ENCODE assay signal across 21 cellular contexts in the genomic region with DNA sequence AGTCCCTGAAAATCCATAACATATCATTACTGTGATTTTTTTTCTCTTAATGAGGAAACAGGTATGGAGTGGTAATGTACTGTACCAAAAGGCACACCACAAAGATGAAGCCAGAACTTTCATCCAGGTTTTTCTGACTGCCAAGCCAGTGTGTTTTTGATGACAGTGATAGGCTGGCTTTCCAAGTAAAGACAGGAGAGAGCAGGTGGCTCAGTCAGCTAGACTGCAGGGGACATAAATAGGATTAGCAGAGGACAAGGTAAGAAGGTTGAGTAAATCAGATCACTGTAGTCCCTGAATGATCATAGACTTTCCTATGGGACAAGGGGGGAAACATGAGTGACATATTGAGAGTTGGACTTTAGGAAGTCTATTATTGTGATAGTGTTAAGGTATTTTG.
DNase-seq lines count a peak whose midpoint lies in the region; ATAC-seq, FAIRE-seq and TF ChIP-seq lines count a peak whose summit lies in the region.
"Had no signal": no experiment of that assay in that cellular context is flagged by ENCODE, and none has a peak within 500 bp of the region (broad histone marks: within the 10 kb centered on the region; RNA-seq: fewer than 3 reads in every experiment).

No MANE protein-coding gene starts in this region.

- peak; percentile 90 for FAIRE-seq in D721Med (lab: Jason Lieb, UNC)
- FAIRE-seq: A204.1, G401.6, GM12892, GM18507, H54, HepG2 had no signal

- no peaks in the 10 kb centered on the region for H3K9me3 ChIP-seq in gastrocnemius medialis
- H3K9me3 ChIP-seq: BE2C had no signal

- DNase-seq in D721Med (ENCODE audit: insufficient read length, low spot score) (no peak), HL-60 (ENCODE audit: low read depth in 1 of 2, low spot score in 1 of 2) (no peak), cerebellum (ENCODE audit: low spot score) (peak; percentile 12), gastrocnemius medialis (peak; percentile 16 to 21), GM03348 (ENCODE audit: low spot score) (no peak), cortex of kidney (lab: John Stamatoyannopoulos, UW) (no peak), left colon (no peak)
- DNase-seq: ACHN; BE2C; C1 segment of cervical spinal cord; CD4-positive, CD25-positive, alpha-beta regulatory T cell; CD8-positive, alpha-beta memory T cell; COR-L47; HCEC 1CT had no signal

- in situ Hi-C loops in gastrocnemius medialis (cut with MboI; ENCODE audit: low sequenced_read_pairs in 4 of 4): loop anchor here in 2 of 4 donors (5.0 kb wide), 1 partner anchor 366 kb away; no protein-coding TSS in a partner anchor

- H3K27ac ChIP-seq in HL-60 (replicated peaks): peak overlapping the region; percentile 18
- peak overlapping the region in 3 of 4 donors; percentile 24 to 73 (median 39) for H3K27ac ChIP-seq in gastrocnemius medialis

- TF ChIP-seq CTCF in D721Med (IDR thresholded peaks at IDR 0.05; ENCODE audit: insufficient read depth, missing control alignments): no peak
- no peak for TF ChIP-seq CTCF in HL-60 (IDR thresholded peaks at IDR 0.05; ENCODE audit: insufficient read depth, low read length)
- TF ChIP-seq CTCF in gastrocnemius medialis (IDR thresholded peaks at IDR 0.05 in 4 of 5, conservative IDR thresholded peaks at IDR 0.05 in 1 of 5): no peak

- intact Hi-C loops in gastrocnemius medialis (cut with DNase I; ENCODE audit: low total_unique reads): no loop called here
- intact Hi-C loops in left colon (cut with DNase I, micrococcal nuclease): no loop called here

- no peaks in the 10 kb centered on the region for H3K36me3 ChIP-seq in gastrocnemius medialis
- H3K36me3 ChIP-seq: BE2C had no signal

- H3K27me3 ChIP-seq in HL-60 (ENCODE audit: insufficient read depth, poor library complexity, severe bottlenecking): no peaks in the 10 kb centered on the region
- H3K27me3 ChIP-seq in gastrocnemius medialis: no peaks in the 10 kb centered on the region
- H3K27me3 ChIP-seq: BE2C had no signal

- H3K4me3 ChIP-seq in HL-60 (replicated peaks; ENCODE audit: insufficient read depth, low read length) (no peak overlapping the region), gastrocnemius medialis (no peak overlapping the region)
- H3K4me3 ChIP-seq: GM23338 had no signal

- no peak for TF ChIP-seq POLR2A in gastrocnemius medialis (IDR thresholded peaks at IDR 0.05)

- H3K4me1 ChIP-seq in gastrocnemius medialis: peaks cover 10 to 24% of the 10 kb centered on the region in 2 donors
- H3K4me1 ChIP-seq: BE2C had no signal

- ATAC-seq in gastrocnemius medialis: peak; percentile 77 to 81
- ATAC-seq in left colon: no peak
- ATAC-seq: GM23338, HepG2 had no signal

Comparison
In these comparisons a context has a peak if more than half of its experiments do, and no peak if none do; other contexts are left out.
1. DNase-seq: peak in cerebellum (single experiment) and gastrocnemius medialis (2 of 2); none in D721Med (single experiment), HL-60 (0 of 2), GM03348 (single experiment), cortex of kidney (single experiment) and left colon (0 of 2).